Comparison of ENCODE assay signal across 8 cellular contexts in genomic region chr20:44572551-44573500, GRCh38. TPM values are rescaled to one million over a fixed set of nuclear protein-coding genes. Genes with fewer than 3 reads are reported as not detected.
DNase-seq lines count a peak whose midpoint lies in the region; ATAC-seq and TF ChIP-seq lines count a peak whose summit lies in the region.

No MANE protein-coding gene starts in this region.

- H3K4me1 ChIP-seq in parathyroid adenoma, result peaks cover 28% of the 10 kb centered on the region

- peaks cover 28% of the 10 kb centered on the region for H3K4me1 Mint-ChIP-seq in CD14-positive monocyte
- H3K4me1 Mint-ChIP-seq in stimulated activated naive CD8-positive, alpha-beta T cell treated with anti-CD3 and anti-CD28 coated beads, Interleukin-15, amount 100 ng/mL, for 72 hours, result peaks cover 27% of the 10 kb centered on the region

- H3K36me3 ChIP-seq in parathyroid adenoma (ENCODE audit: control insufficient read depth, insufficient read depth, low read length), result no peaks in the 10 kb centered on the region

- peak overlapping the region; percentile 96 for H3K27ac ChIP-seq in parathyroid adenoma

- no peak for ATAC-seq in stimulated activated naive CD8-positive, alpha-beta T cell treated with anti-CD3 and anti-CD28 coated beads, Interleukin-15, amount 100 ng/mL, for 72 hours

- H3K27me3 Mint-ChIP-seq in CD14-positive monocyte (ENCODE audit: low read depth in 3 of 3), result peaks cover 0 to 3% (median 0%) of the 10 kb centered on the region in 3 donors
- no peaks in the 10 kb centered on the region for H3K27me3 Mint-ChIP-seq in stimulated activated naive CD8-positive, alpha-beta T cell treated with anti-CD3 and anti-CD28 coated beads, Interleukin-15, amount 100 ng/mL, for 72 hours

- H3K9ac ChIP-seq in parathyroid adenoma, result no peak overlapping the region

- H3K4me3 Mint-ChIP-seq in CD14-positive monocyte, result no peak overlapping the region
- no peak overlapping the region for H3K4me3 Mint-ChIP-seq in stimulated activated naive CD8-positive, alpha-beta T cell treated with anti-CD3 and anti-CD28 coated beads, Interleukin-15, amount 100 ng/mL, for 72 hours

- no peaks in the 10 kb centered on the region for H3K36me3 Mint-ChIP-seq in CD14-positive monocyte

- H3K9me3 ChIP-seq in parathyroid adenoma (ENCODE audit: control insufficient read depth, low read length), result no peaks in the 10 kb centered on the region

- H3K4me3 ChIP-seq in foreskin fibroblast (ENCODE audit: low read depth in 1 of 2, low read length in 2 of 2) (peak overlapping the region in 1 of 2 donors; percentile 22), parathyroid adenoma (ENCODE audit: low read depth, low read length) (peak overlapping the region; percentile 2)

- peak overlapping the region; percentile 52 for H2AFZ ChIP-seq in parathyroid adenoma

- TF ChIP-seq CTCF in CD14-positive monocyte (IDR thresholded peaks at IDR 0.05) (no peak), foreskin fibroblast (IDR thresholded peaks at IDR 0.05; ENCODE audit: low read depth, low read length) (no peak), parathyroid adenoma (IDR thresholded peaks at IDR 0.05) (no peak)

- DNase-seq in CD14-positive monocyte (ENCODE audit: low spot score) (no peak), foreskin fibroblast (peak; percentile 84 to 94), OCI-M2 (lab: John Stamatoyannopoulos, UW; ENCODE audit: unreplicated experiment) (no peak)
- DNase-seq in stimulated activated CD4-positive, alpha-beta T cell treated with anti-CD3 and anti-CD28 coated beads, Interleukin-2, amount 100 ng/mL, for 48 hours, result no peak
- no peak for DNase-seq in stimulated activated naive CD8-positive, alpha-beta T cell treated with anti-CD3 and anti-CD28 coated beads, Interleukin-15, amount 100 ng/mL, for 72 hours
- no peak for DNase-seq in activated naive CD4-positive, alpha-beta T cell (lab: John Stamatoyannopoulos, UW)

- peak overlapping the region in 4 of 7 donors; percentile 50 to 70 (median 59) for H3K27ac Mint-ChIP-seq in CD14-positive monocyte
- H3K27ac Mint-ChIP-seq in stimulated activated naive CD8-positive, alpha-beta T cell treated with anti-CD3 and anti-CD28 coated beads, Interleukin-15, amount 100 ng/mL, for 72 hours, result peak overlapping the region in 1 of 2 donors; percentile 34

- peaks cover 0 to 2% (median 0%) of the 10 kb centered on the region in 7 donors for H3K9me3 Mint-ChIP-seq in CD14-positive monocyte
- no peaks in the 10 kb centered on the region for H3K9me3 Mint-ChIP-seq in stimulated activated naive CD8-positive, alpha-beta T cell treated with anti-CD3 and anti-CD28 coated beads, Interleukin-15, amount 100 ng/mL, for 72 hours

- H3K79me2 ChIP-seq in parathyroid adenoma, result peaks cover 38% of the 10 kb centered on the region

- H3K4me2 ChIP-seq in parathyroid adenoma (ENCODE audit: low read length), result peak overlapping the region; percentile 22

- H3K27me3 ChIP-seq in parathyroid adenoma (ENCODE audit: control insufficient read depth, insufficient read depth, low read length), result no peaks in the 10 kb centered on the region

- peak; percentile 49; the same call in 1 of the 2 replicates for TF ChIP-seq POLR2A in Raji (IDR thresholded peaks at IDR 0.05; ENCODE audit: insufficient read depth, low read depth, low read length)

- intact Hi-C loops in CD14-positive monocyte (cut with micrococcal nuclease), result loop anchor here (10.0 kb wide), 2 partner anchors 48 to 92 kb away; partner anchors contain the start of gene SERINC3 (in 1 of the 2)

RNA-seq across cellular contexts. Expression of gene PKIG, which starts 9.6 kb away (rescaled TPM):
- polyA plus RNA-seq in CD14-positive monocyte, result under 1 TPM; 0.67 to 0.84 TPM

RNA-seq across cellular contexts. Expression of gene SERINC3, which starts 51.0 kb away (rescaled TPM):
- polyA plus RNA-seq in CD14-positive monocyte, result 100 to 1,000 TPM; 157 to 194 TPM

Comparison
In these comparisons a context has a peak if more than half of its experiments do, and no peak if none do; other contexts are left out.
1. DNase-seq: peak in foreskin fibroblast (2 of 2); none in CD14-positive monocyte (single experiment), OCI-M2 (single experiment), stimulated activated CD4-positive, alpha-beta T cell treated with anti-CD3 and anti-CD28 coated beads, Interleukin-2, amount 100 ng/mL, for 48 hours (0 of 2), stimulated activated naive CD8-positive, alpha-beta T cell treated with anti-CD3 and anti-CD28 coated beads, Interleukin-15, amount 100 ng/mL, for 72 hours (0 of 2) and activated naive CD4-positive, alpha-beta T cell (0 of 4).